In genomic region chr1:43383449-43383848, GRCh38 we compare ENCODE assay signal across 1 cellular context.
TF ChIP-seq lines count a peak whose summit lies in the region.

No MANE protein-coding gene starts in this region.

TF ChIP-seq in SK-N-SH treated with all-trans-retinoic acid at 6 μM for 48 hours, 23 proteins besides CTCF, POLR2A, EP300 and RAD21 (continued from another document):
- TF ChIP-seq POU6F1 (CRISPR knock-in tag; IDR thresholded peaks at IDR 0.05; ENCODE audit: borderline replicate concordance, low read depth) (no peak), ARNTL (CRISPR knock-in tag; IDR thresholded peaks at IDR 0.05; ENCODE audit: borderline replicate concordance, low read depth) (no peak)
